8 cellular contexts compared by ENCODE assay signal in the genomic region with DNA sequence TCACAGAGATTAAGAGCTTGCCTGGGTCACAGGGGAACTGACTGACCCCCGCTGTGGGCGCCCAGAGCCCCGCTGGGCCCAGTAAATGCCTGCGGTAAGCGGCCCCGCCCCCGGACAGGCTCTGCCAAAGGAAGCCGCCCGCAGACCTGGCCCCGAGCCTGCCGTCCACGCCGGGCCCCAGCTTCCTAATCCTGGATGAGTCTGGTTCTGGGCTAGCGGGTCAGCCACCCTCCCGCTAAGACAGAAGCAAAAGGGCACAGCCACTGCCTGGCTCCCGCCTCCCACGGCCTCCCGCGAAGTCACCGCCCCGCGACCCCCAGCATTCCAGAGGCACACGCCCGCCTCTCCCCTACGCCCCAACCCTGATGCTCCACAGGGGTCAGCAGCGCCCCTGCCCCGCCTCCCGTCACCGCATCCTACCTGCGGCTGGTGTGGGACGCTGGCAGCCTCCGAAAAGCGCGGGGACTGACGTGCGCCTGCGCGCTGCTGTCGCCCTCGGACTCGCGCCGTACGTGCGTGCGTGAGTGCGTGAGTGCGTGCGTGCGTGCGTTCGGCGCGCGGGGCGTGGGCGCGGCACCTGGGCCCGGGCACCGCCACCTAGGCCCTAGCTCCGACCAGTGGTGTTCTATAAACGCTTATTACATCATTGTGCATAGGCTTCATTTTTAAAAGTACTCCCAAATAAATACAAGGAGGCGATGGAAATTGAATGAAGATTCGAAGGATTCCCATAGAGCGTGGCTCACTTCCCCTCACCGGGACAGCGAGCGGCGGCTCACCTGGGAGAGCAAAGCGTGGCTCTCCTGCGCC. TPM values are rescaled to one million over a fixed set of nuclear protein-coding genes. Genes with fewer than 3 reads are reported as not detected.
DNase-seq lines count a peak whose midpoint lies in the region; ATAC-seq and TF ChIP-seq lines count a peak whose summit lies in the region.

A gene with protein sequence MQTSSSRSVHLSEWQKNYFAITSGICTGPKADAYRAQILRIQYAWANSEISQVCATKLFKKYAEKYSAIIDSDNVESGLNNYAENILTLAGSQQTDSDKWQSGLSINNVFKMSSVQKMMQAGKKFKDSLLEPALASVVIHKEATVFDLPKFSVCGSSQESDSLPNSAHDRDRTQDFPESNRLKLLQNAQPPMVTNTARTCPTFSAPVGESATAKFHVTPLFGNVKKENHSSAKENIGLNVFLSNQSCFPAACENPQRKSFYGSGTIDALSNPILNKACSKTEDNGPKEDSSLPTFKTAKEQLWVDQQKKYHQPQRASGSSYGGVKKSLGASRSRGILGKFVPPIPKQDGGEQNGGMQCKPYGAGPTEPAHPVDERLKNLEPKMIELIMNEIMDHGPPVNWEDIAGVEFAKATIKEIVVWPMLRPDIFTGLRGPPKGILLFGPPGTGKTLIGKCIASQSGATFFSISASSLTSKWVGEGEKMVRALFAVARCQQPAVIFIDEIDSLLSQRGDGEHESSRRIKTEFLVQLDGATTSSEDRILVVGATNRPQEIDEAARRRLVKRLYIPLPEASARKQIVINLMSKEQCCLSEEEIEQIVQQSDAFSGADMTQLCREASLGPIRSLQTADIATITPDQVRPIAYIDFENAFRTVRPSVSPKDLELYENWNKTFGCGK (minus strand): TSS at position 470 of the 810 bp plus-strand sequence. CDS start 3,063 bp downstream, outside the sequence.

- peaks cover 9% of the 10 kb centered on the region for H3K4me1 Mint-ChIP-seq in type B pancreatic cell (ENCODE audit: unreplicated experiment)

- H3K36me3 Mint-ChIP-seq in type B pancreatic cell = peaks cover 12% of the 10 kb centered on the region

- no peaks in the 10 kb centered on the region for H3K9me3 ChIP-seq in cardiac muscle cell (ENCODE audit: low read depth)

- peak; percentile 72 for ATAC-seq in HG02610 (IDR thresholded peaks at IDR 0.05; ENCODE audit: unreplicated experiment)

- no peaks in the 10 kb centered on the region for H3K4me1 ChIP-seq in cardiac muscle cell (ENCODE audit: low read depth)

- intact Hi-C loops in posterior cingulate gyrus (cut with DNase I) = no loop called here

- no peaks in the 10 kb centered on the region for H3K36me3 ChIP-seq in cardiac muscle cell

- H3K27ac Mint-ChIP-seq in type B pancreatic cell = no peak within 1 kb of the TSS

- no peak within 1 kb of the TSS for H3K27ac ChIP-seq in cardiac muscle cell

- no peak for TF ChIP-seq CTCF in GM12865 (IDR thresholded peaks at IDR 0.05; ENCODE audit: insufficient read depth, low read depth, low read length, missing control alignments)
- no peak for TF ChIP-seq CTCF in cardiac muscle cell (IDR thresholded peaks at IDR 0.05; ENCODE audit: low read depth, low read length)
- no peak for TF ChIP-seq CTCF in type B pancreatic cell (conservative IDR thresholded peaks at IDR 0.05)

- no peaks in the 10 kb centered on the region for H3K9me3 Mint-ChIP-seq in type B pancreatic cell

- DNase-seq in GM12865 (ENCODE audit: low read depth) (peak; percentile 93), NCI-H1092 (lab: John Stamatoyannopoulos, UW) (peak; percentile 77), SW480 (ENCODE audit: low spot score) (peak; percentile 89), cardiac muscle cell (ENCODE audit: low read depth in 1 of 2, low spot score in 1 of 2) (peak; percentile 69 to 82), posterior cingulate gyrus (peak; percentile 69 to 97 (median 82)), type B pancreatic cell (ENCODE audit: extremely low spot score, unreplicated experiment) (peak; percentile 77)
- DNase-seq in activated naive CD8-positive, alpha-beta T cell treated with anti-CD3 and anti-CD28 coated beads, Interleukin-2, amount 50 U/mL, for 16 hours (ENCODE audit: low read depth, low spot score) = peak; percentile 63

- H3K4me3 ChIP-seq in GM12865 (ENCODE audit: low read depth, low read length) (peak within 1 kb of the TSS; percentile 80), cardiac muscle cell (peak within 1 kb of the TSS; percentile 58)

- H3K27me3 ChIP-seq in cardiac muscle cell = peaks cover 7% of the 10 kb centered on the region

- peak within 1 kb of the TSS; percentile 91 for H3K4me3 Mint-ChIP-seq in type B pancreatic cell

- H3K27me3 Mint-ChIP-seq in type B pancreatic cell = peaks cover 12% of the 10 kb centered on the region

RNA-seq across cellular contexts. Expression of the gene that starts here (rescaled TPM):
- total RNA-seq in cardiac muscle cell = 7.9 and 8.9 TPM in 2 replicates
- polyA plus RNA-seq in cardiac muscle cell = 3.3 and 11.5 TPM in 2 replicates
- total RNA-seq in type B pancreatic cell (ENCODE audit: low replicate concordance) = 15.8 and 28.6 TPM in 2 replicates
